ENCODE assay signal across 36 cellular contexts in the genomic region with DNA sequence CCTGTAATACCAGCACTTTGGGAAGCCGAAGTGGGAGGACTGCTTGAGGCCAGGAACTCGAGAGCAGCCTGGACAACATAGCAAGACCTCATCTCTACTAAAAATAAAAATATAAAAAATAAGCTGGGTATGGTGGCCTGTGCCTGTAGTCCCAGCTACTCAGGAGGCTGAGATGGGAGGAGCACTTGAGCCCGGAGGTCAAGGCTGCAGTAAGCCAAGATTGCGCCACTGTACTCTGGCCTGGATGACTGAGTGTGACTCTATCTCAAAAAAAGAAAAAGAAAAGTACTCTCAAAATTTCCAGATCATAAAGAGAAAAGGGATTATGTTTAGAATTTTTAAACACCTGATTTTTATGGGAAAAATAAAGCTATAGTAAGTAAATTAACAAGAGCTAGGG. TPM values are rescaled to one million over a fixed set of nuclear protein-coding genes. Genes with fewer than 3 reads are reported as not detected.
"Had no signal": no experiment of that assay in that cellular context is flagged by ENCODE, and none has a peak within 500 bp of the region (broad histone marks: within the 10 kb centered on the region; RNA-seq: fewer than 3 reads in every experiment).

No MANE protein-coding gene starts in this region.

- H3K27me3 ChIP-seq: pancreas, sigmoid colon, thyroid gland, transverse colon, upper lobe of left lung, vagina had no signal

- H3K27ac ChIP-seq: left ventricle myocardium inferior, pancreas, prostate gland, sigmoid colon, thyroid gland, transverse colon, upper lobe of left lung, vagina had no signal

- ATAC-seq: mucosa of descending colon; naive thymus-derived CD4-positive, alpha-beta T cell; natural killer cell treated with Interleukin-12 subunit alpha and Interleukin-12 subunit beta and Interleukin-15 and Interleukin-18, amount 100 ng/mL, for 72 hours; pancreas; right cardiac atrium; stimulated activated memory B cell treated with anti-CD40 and anti-IgM and Interleukin-4, amounts not matched to agents 10 μg/mL and 1 μg/mL and 100 μg/mL, for 72 hours; stimulated activated naive CD8-positive, alpha-beta T cell treated with anti-CD3 and anti-CD28 coated beads, Interleukin-15, amount 100 ng/mL, for 72 hours had no signal

- DNase-seq: hypothalamus; immature natural killer cell; islet precursor cell; left ventricle myocardium inferior; midbrain; mucosa of descending colon; naive thymus-derived CD4-positive, alpha-beta T cell; nucleus accumbens; pancreas; posterior cingulate gyrus; retina; right cardiac atrium; sigmoid colon; small intestine; stimulated activated CD4-positive, alpha-beta T cell treated with anti-CD3 and anti-CD28 coated beads, Interleukin-1b, Interleukin-23, amount 100 ng/mL, for 48 hours; stimulated activated CD4-positive, alpha-beta T cell treated with anti-CD3 and anti-CD28 coated beads, Interleukin-2, amount 100 ng/mL, for 48 hours; stimulated activated CD4-positive, alpha-beta T cell treated with anti-CD3 and anti-CD28 coated beads, Interleukin-4, amount 100 ng/mL, for 4 hours; stimulated activated CD8-positive, alpha-beta memory T cell treated with anti-CD3 and anti-CD28 coated beads, Interleukin-4, amount 100 ng/mL, for 48 hours; stimulated activated naive CD4-positive, alpha-beta T cell treated with Interleukin-2 at 50 U/mL for 16 hours; stimulated activated naive CD8-positive, alpha-beta T cell treated with anti-CD3 and anti-CD28 coated beads, Interleukin-15, amount 100 ng/mL, for 72 hours; substantia nigra; thyroid gland; transverse colon; upper lobe of left lung had no signal

- H3K9me3 ChIP-seq: left ventricle myocardium inferior, mucosa of descending colon, pancreas, prostate gland, sigmoid colon, thyroid gland, transverse colon, upper lobe of left lung, vagina had no signal

- H3K4me1 ChIP-seq: pancreas, prostate gland, sigmoid colon, transverse colon, upper lobe of left lung, vagina had no signal

- H3K4me3 ChIP-seq: left ventricle myocardium inferior, lung, mucosa of descending colon, pancreas, prostate gland, sigmoid colon, thyroid gland, transverse colon, upper lobe of left lung, vagina had no signal

- H3K36me3 ChIP-seq: prostate gland had no signal

RNA-seq across cellular contexts. Expression of a gene that starts 24.1 kb away (rescaled TPM):
- total RNA-seq: kidney epithelial cell; left ventricle myocardium inferior; lower leg skin; myocyte; naive thymus-derived CD4-positive, alpha-beta T cell; natural killer cell treated with Interleukin-12 subunit alpha and Interleukin-12 subunit beta and Interleukin-15 and Interleukin-18, amount 100 ng/mL, for 72 hours; neural crest cell; osteoblast; sigmoid colon; urinary bladder had no signal

RNA-seq across cellular contexts. Expression of a gene that starts 29.2 kb away (rescaled TPM):
- total RNA-seq: kidney epithelial cell, left ventricle myocardium inferior, lower leg skin, mucosa of descending colon, myocyte, neural crest cell, osteoblast, right cardiac atrium, temporal lobe, thyroid gland, transverse colon, urinary bladder, vagina had no signal
- polyA plus RNA-seq: immature natural killer cell; naive thymus-derived CD4-positive, alpha-beta T cell; pancreas; urinary bladder had no signal
